ENCODE assay signal across 1 cellular context in genomic region chr16:57923418-57923817, GRCh38.
TF ChIP-seq lines count a peak whose summit lies in the region.

No MANE protein-coding gene starts in this region.

TF ChIP-seq in H1, 55 proteins besides CTCF, POLR2A, EP300 and RAD21 (continued from another document):
- TF ChIP-seq, protein P1, sequence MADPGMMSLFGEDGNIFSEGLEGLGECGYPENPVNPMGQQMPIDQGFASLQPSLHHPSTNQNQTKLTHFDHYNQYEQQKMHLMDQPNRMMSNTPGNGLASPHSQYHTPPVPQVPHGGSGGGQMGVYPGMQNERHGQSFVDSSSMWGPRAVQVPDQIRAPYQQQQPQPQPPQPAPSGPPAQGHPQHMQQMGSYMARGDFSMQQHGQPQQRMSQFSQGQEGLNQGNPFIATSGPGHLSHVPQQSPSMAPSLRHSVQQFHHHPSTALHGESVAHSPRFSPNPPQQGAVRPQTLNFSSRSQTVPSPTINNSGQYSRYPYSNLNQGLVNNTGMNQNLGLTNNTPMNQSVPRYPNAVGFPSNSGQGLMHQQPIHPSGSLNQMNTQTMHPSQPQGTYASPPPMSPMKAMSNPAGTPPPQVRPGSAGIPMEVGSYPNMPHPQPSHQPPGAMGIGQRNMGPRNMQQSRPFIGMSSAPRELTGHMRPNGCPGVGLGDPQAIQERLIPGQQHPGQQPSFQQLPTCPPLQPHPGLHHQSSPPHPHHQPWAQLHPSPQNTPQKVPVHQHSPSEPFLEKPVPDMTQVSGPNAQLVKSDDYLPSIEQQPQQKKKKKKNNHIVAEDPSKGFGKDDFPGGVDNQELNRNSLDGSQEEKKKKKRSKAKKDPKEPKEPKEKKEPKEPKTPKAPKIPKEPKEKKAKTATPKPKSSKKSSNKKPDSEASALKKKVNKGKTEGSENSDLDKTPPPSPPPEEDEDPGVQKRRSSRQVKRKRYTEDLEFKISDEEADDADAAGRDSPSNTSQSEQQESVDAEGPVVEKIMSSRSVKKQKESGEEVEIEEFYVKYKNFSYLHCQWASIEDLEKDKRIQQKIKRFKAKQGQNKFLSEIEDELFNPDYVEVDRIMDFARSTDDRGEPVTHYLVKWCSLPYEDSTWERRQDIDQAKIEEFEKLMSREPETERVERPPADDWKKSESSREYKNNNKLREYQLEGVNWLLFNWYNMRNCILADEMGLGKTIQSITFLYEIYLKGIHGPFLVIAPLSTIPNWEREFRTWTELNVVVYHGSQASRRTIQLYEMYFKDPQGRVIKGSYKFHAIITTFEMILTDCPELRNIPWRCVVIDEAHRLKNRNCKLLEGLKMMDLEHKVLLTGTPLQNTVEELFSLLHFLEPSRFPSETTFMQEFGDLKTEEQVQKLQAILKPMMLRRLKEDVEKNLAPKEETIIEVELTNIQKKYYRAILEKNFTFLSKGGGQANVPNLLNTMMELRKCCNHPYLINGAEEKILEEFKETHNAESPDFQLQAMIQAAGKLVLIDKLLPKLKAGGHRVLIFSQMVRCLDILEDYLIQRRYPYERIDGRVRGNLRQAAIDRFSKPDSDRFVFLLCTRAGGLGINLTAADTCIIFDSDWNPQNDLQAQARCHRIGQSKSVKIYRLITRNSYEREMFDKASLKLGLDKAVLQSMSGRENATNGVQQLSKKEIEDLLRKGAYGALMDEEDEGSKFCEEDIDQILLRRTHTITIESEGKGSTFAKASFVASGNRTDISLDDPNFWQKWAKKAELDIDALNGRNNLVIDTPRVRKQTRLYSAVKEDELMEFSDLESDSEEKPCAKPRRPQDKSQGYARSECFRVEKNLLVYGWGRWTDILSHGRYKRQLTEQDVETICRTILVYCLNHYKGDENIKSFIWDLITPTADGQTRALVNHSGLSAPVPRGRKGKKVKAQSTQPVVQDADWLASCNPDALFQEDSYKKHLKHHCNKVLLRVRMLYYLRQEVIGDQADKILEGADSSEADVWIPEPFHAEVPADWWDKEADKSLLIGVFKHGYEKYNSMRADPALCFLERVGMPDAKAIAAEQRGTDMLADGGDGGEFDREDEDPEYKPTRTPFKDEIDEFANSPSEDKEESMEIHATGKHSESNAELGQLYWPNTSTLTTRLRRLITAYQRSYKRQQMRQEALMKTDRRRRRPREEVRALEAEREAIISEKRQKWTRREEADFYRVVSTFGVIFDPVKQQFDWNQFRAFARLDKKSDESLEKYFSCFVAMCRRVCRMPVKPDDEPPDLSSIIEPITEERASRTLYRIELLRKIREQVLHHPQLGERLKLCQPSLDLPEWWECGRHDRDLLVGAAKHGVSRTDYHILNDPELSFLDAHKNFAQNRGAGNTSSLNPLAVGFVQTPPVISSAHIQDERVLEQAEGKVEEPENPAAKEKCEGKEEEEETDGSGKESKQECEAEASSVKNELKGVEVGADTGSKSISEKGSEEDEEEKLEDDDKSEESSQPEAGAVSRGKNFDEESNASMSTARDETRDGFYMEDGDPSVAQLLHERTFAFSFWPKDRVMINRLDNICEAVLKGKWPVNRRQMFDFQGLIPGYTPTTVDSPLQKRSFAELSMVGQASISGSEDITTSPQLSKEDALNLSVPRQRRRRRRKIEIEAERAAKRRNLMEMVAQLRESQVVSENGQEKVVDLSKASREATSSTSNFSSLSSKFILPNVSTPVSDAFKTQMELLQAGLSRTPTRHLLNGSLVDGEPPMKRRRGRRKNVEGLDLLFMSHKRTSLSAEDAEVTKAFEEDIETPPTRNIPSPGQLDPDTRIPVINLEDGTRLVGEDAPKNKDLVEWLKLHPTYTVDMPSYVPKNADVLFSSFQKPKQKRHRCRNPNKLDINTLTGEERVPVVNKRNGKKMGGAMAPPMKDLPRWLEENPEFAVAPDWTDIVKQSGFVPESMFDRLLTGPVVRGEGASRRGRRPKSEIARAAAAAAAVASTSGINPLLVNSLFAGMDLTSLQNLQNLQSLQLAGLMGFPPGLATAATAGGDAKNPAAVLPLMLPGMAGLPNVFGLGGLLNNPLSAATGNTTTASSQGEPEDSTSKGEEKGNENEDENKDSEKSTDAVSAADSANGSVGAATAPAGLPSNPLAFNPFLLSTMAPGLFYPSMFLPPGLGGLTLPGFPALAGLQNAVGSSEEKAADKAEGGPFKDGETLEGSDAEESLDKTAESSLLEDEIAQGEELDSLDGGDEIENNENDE (IDR thresholded peaks at IDR 0.05; ENCODE audit: insufficient replicate concordance, low read length): no peak
